In the genomic region with DNA sequence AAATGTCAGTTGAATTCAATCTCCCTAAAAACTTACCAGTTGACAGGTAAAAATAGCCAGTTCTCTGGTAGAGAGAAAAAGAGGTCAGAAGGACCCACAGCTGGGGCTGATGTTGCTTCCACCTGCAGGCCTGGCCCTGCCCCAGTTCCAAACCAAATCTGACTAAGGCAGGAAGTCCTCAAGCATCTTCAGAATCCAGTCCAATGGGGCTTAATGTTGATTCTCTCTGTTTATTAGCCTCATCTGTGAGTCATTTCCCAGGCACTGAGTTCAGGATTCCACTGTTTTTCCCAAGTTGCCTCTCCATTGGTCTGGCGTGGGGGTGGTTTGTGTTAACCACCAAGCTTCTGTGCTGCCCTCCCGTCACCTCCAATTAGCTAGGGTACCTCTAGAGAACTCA, we compare ENCODE assay signal across 19 cellular contexts.
DNase-seq lines count a peak whose midpoint lies in the region; ATAC-seq and TF ChIP-seq lines count a peak whose summit lies in the region.
"Had no signal": no experiment of that assay in that cellular context is flagged by ENCODE, and none has a peak within 500 bp of the region (broad histone marks: within the 10 kb centered on the region; RNA-seq: fewer than 3 reads in every experiment).

No MANE protein-coding gene starts in this region.

- DNase-seq in COLO668 (lab: John Stamatoyannopoulos, UW; ENCODE audit: unreplicated experiment) (peak; percentile 26), ELR (ENCODE audit: low read depth) (peak; percentile 39), SHP77 treated with DMSO at 0.1 percent for 48 hours (lab: John Stamatoyannopoulos, UW) (peak; percentile 9), foreskin keratinocyte (peak; percentile 45 to 75), GOT3 (lab: John Stamatoyannopoulos, UW) (no peak), activated gamma-delta T cell treated with Interleukin-2 at 50 U/mL for 16 hours (no peak)
- DNase-seq: activated CD4-positive, alpha-beta T cell treated with anti-CD3 and anti-CD28 coated beads, Interleukin-2, amount 10 ng/mL, durations not matched to agents 24 days and 14 days; activated effector memory CD4-positive, alpha-beta T cell treated with Interleukin-2 at 50 U/mL for 16 hours; effector memory CD4-positive, alpha-beta T cell; naive thymus-derived CD4-positive, alpha-beta T cell; NCI-H1417 treated with DMSO at 0.1 percent for 48 hours; NCI-H446; right lobe of liver; T-cell had no signal

- H3K27me3 ChIP-seq in foreskin keratinocyte = no peaks in the 10 kb centered on the region
- H3K27me3 ChIP-seq: right lobe of liver had no signal

- ATAC-seq in foreskin keratinocyte = peak; percentile 93
- ATAC-seq in GM19463 (IDR thresholded peaks at IDR 0.05; ENCODE audit: unreplicated experiment) = no peak
- ATAC-seq: GM23338; naive thymus-derived CD4-positive, alpha-beta T cell; Right ventricle myocardium inferior; stimulated activated memory B cell treated with anti-CD40 and anti-IgM and Interleukin-4, amounts not matched to agents 10 μg/mL and 1 μg/mL and 100 μg/mL, for 72 hours; T-cell had no signal

- no peak for TF ChIP-seq CTCF in foreskin keratinocyte (conservative IDR thresholded peaks at IDR 0.05)

- peaks cover 13% of the 10 kb centered on the region for H3K4me1 ChIP-seq in foreskin keratinocyte
- H3K4me1 ChIP-seq: right lobe of liver had no signal

- H3K27ac ChIP-seq in foreskin keratinocyte = no peak overlapping the region
- H3K27ac ChIP-seq: right lobe of liver, thoracic aorta had no signal

Comparison
In these comparisons a context has a peak if more than half of its experiments do, and no peak if none do; other contexts are left out.
1. DNase-seq: peak in COLO668 (single experiment), ELR (single experiment), SHP77 treated with DMSO at 0.1 percent for 48 hours (single experiment) and foreskin keratinocyte (2 of 2); none in GOT3 (single experiment) and activated gamma-delta T cell treated with Interleukin-2 at 50 U/mL for 16 hours (single experiment).